In genomic region chr15:40100947-40101905, GRCh38 we compare ENCODE assay signal across 8 cellular contexts. TPM values are rescaled to one million over a fixed set of nuclear protein-coding genes. Genes with fewer than 3 reads are reported as not detected.
DNase-seq lines count a peak whose midpoint lies in the region; ATAC-seq and TF ChIP-seq lines count a peak whose summit lies in the region.

No MANE protein-coding gene starts in this region.

- no peaks in the 10 kb centered on the region for H3K27me3 ChIP-seq in BLaER1 treated with 17β-estradiol and CSF1 and Interleukin-3, amounts not matched to agents 10 nM and 100 nM
- no peaks in the 10 kb centered on the region for H3K27me3 ChIP-seq in HAP-1 (ENCODE audit: low read depth)

- H3K27ac ChIP-seq in BLaER1 treated with 17β-estradiol and CSF1 and Interleukin-3, amounts not matched to agents 10 nM and 100 nM = peak overlapping the region; percentile 82 to 94 (median 89); a peak in 20 of 22 replicates

- peak overlapping the region in 8 of 11 experiments; percentile 4 to 83 (median 76); a peak in 10 of 22 replicates for H3K9ac ChIP-seq in BLaER1 treated with 17β-estradiol and CSF1 and Interleukin-3, amounts not matched to agents 10 nM and 100 nM

- no peaks in the 10 kb centered on the region for H3K36me3 Mint-ChIP-seq in activated naive CD8-positive, alpha-beta T cell
- peaks cover 2% of the 10 kb centered on the region for H3K36me3 Mint-ChIP-seq in neural crest cell (ENCODE audit: low read depth)

- peaks cover 0 to 88% (median 65%) of the 10 kb centered on the region in 11 experiments; a peak in 18 of 22 replicates for H3K36me3 ChIP-seq in BLaER1 treated with 17β-estradiol and CSF1 and Interleukin-3, amounts not matched to agents 10 nM and 100 nM
- no peaks in the 10 kb centered on the region; the same call in 1 of the 2 replicates for H3K36me3 ChIP-seq in HAP-1 (replicated peaks)

- peak overlapping the region; percentile 99 for H3K27ac Mint-ChIP-seq in activated naive CD8-positive, alpha-beta T cell
- H3K27ac Mint-ChIP-seq in neural crest cell (ENCODE audit: unreplicated experiment) = no peak overlapping the region

- peak; percentile 3 for DNase-seq in HT-29 (ENCODE audit: low spot score)
- no peak for DNase-seq in neural crest cell (ENCODE audit: low read depth, low spot score)
- DNase-seq in islet precursor cell = no peak
- no peak for DNase-seq in HAP-1 (ENCODE audit: low spot score in 2 of 2)
- DNase-seq in NCI-H1436 treated with DMSO at 0.1 percent for 48 hours (lab: John Stamatoyannopoulos, UW) = no peak

- peaks cover 0 to 82% (median 0%) of the 10 kb centered on the region in 11 experiments; a peak in 3 of 22 replicates for H4K20me1 ChIP-seq in BLaER1 treated with 17β-estradiol and CSF1 and Interleukin-3, amounts not matched to agents 10 nM and 100 nM

- no peaks in the 10 kb centered on the region for H3K9me3 ChIP-seq in BLaER1 treated with 17β-estradiol and CSF1 and Interleukin-3, amounts not matched to agents 10 nM and 100 nM (replicated peaks in 1 of 11)
- H3K9me3 ChIP-seq in HAP-1 = no peaks in the 10 kb centered on the region

- H3K4me1 Mint-ChIP-seq in activated naive CD8-positive, alpha-beta T cell (ENCODE audit: low read depth) = peaks cover 72% of the 10 kb centered on the region
- peaks cover 77% of the 10 kb centered on the region for H3K4me1 Mint-ChIP-seq in neural crest cell

- H3K4me2 ChIP-seq in BLaER1 treated with 17β-estradiol and CSF1 and Interleukin-3, amounts not matched to agents 10 nM and 100 nM = peak overlapping the region; percentile 90 to 100 (median 98)

- no peak for ATAC-seq in HG02759 (IDR thresholded peaks at IDR 0.05; ENCODE audit: unreplicated experiment)

- in situ Hi-C loops in HAP-1 (cut with MboI; ENCODE audit: low sequenced_read_pairs) = no loop called here

- no peaks in the 10 kb centered on the region for H3K9me3 Mint-ChIP-seq in activated naive CD8-positive, alpha-beta T cell (ENCODE audit: low read depth)
- H3K9me3 Mint-ChIP-seq in neural crest cell = no peaks in the 10 kb centered on the region

- H3K27me3 Mint-ChIP-seq in activated naive CD8-positive, alpha-beta T cell = no peaks in the 10 kb centered on the region
- peaks cover 2% of the 10 kb centered on the region for H3K27me3 Mint-ChIP-seq in neural crest cell (ENCODE audit: low read depth)

- peak overlapping the region; percentile 32 for H3K4me3 Mint-ChIP-seq in activated naive CD8-positive, alpha-beta T cell
- H3K4me3 Mint-ChIP-seq in neural crest cell = peak overlapping the region; percentile 24

- peak overlapping the region in 7 of 10 experiments; percentile 20 to 37 (median 23); a peak in 10 of 20 replicates for H3K4me3 ChIP-seq in BLaER1 treated with 17β-estradiol and CSF1 and Interleukin-3, amounts not matched to agents 10 nM and 100 nM
- no peak overlapping the region for H3K4me3 ChIP-seq in HAP-1

- TF ChIP-seq CTCF in neural crest cell (conservative IDR thresholded peaks at IDR 0.05) = no peak

- H3K4me1 ChIP-seq in BLaER1 treated with 17β-estradiol and CSF1 and Interleukin-3, amounts not matched to agents 10 nM and 100 nM = peaks cover 99 to 100% (median 100%) of the 10 kb centered on the region in 10 experiments
- H3K4me1 ChIP-seq in HAP-1 = peaks cover 50% of the 10 kb centered on the region

RNA-seq across cellular contexts. Expression of gene BMF, which starts 7.5 kb away (rescaled TPM):
- total RNA-seq in HT-29 (2014; rRNA removed; shearing (Covaris generic)) = 11.6 and 15.4 TPM in 2 replicates
- 18.0 and 23.0 TPM in 2 replicates for total RNA-seq in neural crest cell

RNA-seq across cellular contexts. Expression of gene BUB1B, which starts 59.6 kb away (rescaled TPM):
- 39.8 and 40.1 TPM in 2 replicates for total RNA-seq in HT-29 (2014; rRNA removed; shearing (Covaris generic))
- 95.8 and 96.6 TPM in 2 replicates for total RNA-seq in neural crest cell
